In the genomic region with DNA sequence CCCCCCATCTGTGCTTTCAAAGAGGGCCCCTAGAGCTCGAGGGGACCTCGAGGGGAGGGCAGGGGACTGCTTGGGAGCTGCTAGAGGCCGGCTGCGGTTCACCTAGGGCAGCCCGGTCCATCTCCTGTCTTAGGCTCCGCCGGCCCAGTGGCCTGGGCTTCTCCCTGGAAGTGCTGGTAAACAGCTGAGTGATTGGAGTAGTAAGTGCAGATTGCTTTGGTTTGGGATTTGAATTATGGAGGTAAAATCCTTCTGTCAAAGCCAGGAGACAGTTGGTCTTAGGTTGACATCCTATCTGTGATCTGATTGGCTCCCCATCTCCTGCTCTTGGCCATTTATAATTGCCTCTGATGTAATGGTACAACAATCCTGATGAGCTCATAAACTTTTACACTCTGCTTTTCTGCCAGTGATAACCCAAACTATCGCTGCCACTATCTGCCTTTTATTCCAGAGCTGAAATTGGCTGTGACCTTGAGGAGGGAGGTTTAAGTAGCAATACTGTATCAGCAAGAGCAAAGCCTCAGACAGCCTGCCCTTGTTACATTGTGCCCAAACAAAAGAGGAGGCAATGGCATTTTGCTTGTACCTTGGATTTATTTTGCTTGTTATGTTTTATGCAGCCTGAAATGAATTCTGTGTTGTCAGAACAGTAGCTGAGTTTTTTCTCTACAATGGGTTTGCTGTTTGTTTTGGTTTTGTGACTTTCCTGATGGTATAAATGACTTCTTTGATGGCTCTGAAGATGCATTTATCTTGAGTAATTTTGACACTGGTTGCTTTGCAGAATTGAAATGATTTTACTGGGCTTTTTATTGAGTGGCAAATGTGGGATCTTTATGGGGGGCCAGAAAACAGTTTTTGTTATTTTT, we compare ENCODE assay signal across 8 cellular contexts. TPM values are rescaled to one million over a fixed set of nuclear protein-coding genes. Genes with fewer than 3 reads are reported as not detected.
DNase-seq lines count a peak whose midpoint lies in the region; ATAC-seq and TF ChIP-seq lines count a peak whose summit lies in the region.

No MANE protein-coding gene starts in this region.

- no peak for TF ChIP-seq CTCF in epithelial cell of proximal tubule (conservative IDR thresholded peaks at IDR 0.05; ENCODE audit: low read depth, low read length)

- H3K27me3 ChIP-seq in mononuclear cell (ENCODE audit: insufficient read depth, low read length): no peaks in the 10 kb centered on the region

- H3K4me3 ChIP-seq in epithelial cell of proximal tubule (ENCODE audit: low read depth, low read length): peak overlapping the region; percentile 66
- peak overlapping the region; percentile 81 for H3K4me3 ChIP-seq in mononuclear cell (ENCODE audit: low read length)

- H3K9me3 ChIP-seq in mononuclear cell (ENCODE audit: low read depth, low read length): no peaks in the 10 kb centered on the region

- ATAC-seq in HG02798 (IDR thresholded peaks at IDR 0.05; ENCODE audit: poor library complexity, unreplicated experiment) (peak; percentile 18), GM21576 (IDR thresholded peaks at IDR 0.05; ENCODE audit: unreplicated experiment) (no peak)

- peaks cover 71% of the 10 kb centered on the region for H3K4me1 ChIP-seq in mononuclear cell (ENCODE audit: insufficient read depth, low read length)

- DNase-seq in D341Med (ENCODE audit: low spot score): peak; percentile 67
- DNase-seq in NCI-H524 treated with DMSO at 0.1 percent for 48 hours (lab: John Stamatoyannopoulos, UW): peak; percentile 73
- DNase-seq in activated CD4-positive, alpha-beta T cell treated with anti-CD3 and anti-CD28 coated beads, Interleukin-2, amount 50 U/mL, for 1 hour: peak; percentile 10
- DNase-seq in epithelial cell of proximal tubule (ENCODE audit: low read depth): peak; percentile 87
- peak; percentile 56 for DNase-seq in ureter (ENCODE audit: low spot score)

RNA-seq across cellular contexts. Expression of a gene that starts 2.4 kb away (rescaled TPM):
- total RNA-seq in epithelial cell of proximal tubule (25.2 and 27.1 TPM in 2 replicates), mononuclear cell (55.4 TPM), ureter (119 TPM)

Comparison
In these comparisons a context has a peak if more than half of its experiments do, and no peak if none do; other contexts are left out.
1. DNase-seq: peak in every context shown above with its lines; median percentile 87 in epithelial cell of proximal tubule; 73 in NCI-H524 treated with DMSO at 0.1 percent for 48 hours; 67 in D341Med; 56 in ureter; 10 in activated CD4-positive, alpha-beta T cell treated with anti-CD3 and anti-CD28 coated beads, Interleukin-2, amount 50 U/mL, for 1 hour.